ENCODE assay signal across 12 cellular contexts in genomic region chr6:112466378-112467151, GRCh38.
A peak's percentile ranks its signal among the peaks of the same experiment; 100 is the strongest.
DNase-seq lines count a peak whose midpoint lies in the region; ATAC-seq, FAIRE-seq and TF ChIP-seq lines count a peak whose summit lies in the region.
"Had no signal": no experiment of that assay in that cellular context is flagged by ENCODE, and none has a peak within 500 bp of the region (broad histone marks: within the 10 kb centered on the region; RNA-seq: fewer than 3 reads in every experiment).

No MANE protein-coding gene starts in this region.

- no peak for TF ChIP-seq CTCF in upper lobe of right lung (IDR thresholded peaks at IDR 0.05)

- H3K4me1 Mint-ChIP-seq in naive thymus-derived CD8-positive, alpha-beta T cell = no peaks in the 10 kb centered on the region
- H3K4me1 Mint-ChIP-seq: activated naive CD4-positive, alpha-beta T cell treated with anti-CD3 and anti-CD28 coated beads, Interleukin-2, amount 50 U/mL, for 24 hours had no signal

- H3K36me3 ChIP-seq in upper lobe of right lung = no peaks in the 10 kb centered on the region
- H3K36me3 ChIP-seq in small intestine (ENCODE audit: control insufficient read depth in 2 of 2, insufficient read depth in 2 of 2, low read length in 2 of 2) = no peaks in the 10 kb centered on the region
- H3K36me3 ChIP-seq: HAP-1, Peyer's patch had no signal

- ATAC-seq in HG03280 (IDR thresholded peaks at IDR 0.05; ENCODE audit: unreplicated experiment) = peak; percentile 79
- ATAC-seq in SK-N-SH treated with all-trans-retinoic acid at 6 μM for 48 hours = peak; percentile 92
- ATAC-seq in naive thymus-derived CD8-positive, alpha-beta T cell = no peak
- ATAC-seq in upper lobe of right lung = no peak

- H3K9me3 ChIP-seq in upper lobe of right lung (no peaks in the 10 kb centered on the region), small intestine (ENCODE audit: control insufficient read depth, low read depth) (no peaks in the 10 kb centered on the region)
- H3K9me3 ChIP-seq: HAP-1, Peyer's patch had no signal

- H3K27me3 Mint-ChIP-seq in naive thymus-derived CD8-positive, alpha-beta T cell = no peaks in the 10 kb centered on the region
- H3K27me3 Mint-ChIP-seq: activated naive CD4-positive, alpha-beta T cell treated with anti-CD3 and anti-CD28 coated beads, Interleukin-2, amount 50 U/mL, for 24 hours had no signal

- H3K4me3 ChIP-seq in upper lobe of right lung (no peak overlapping the region), small intestine (ENCODE audit: low read depth in 1 of 2, low read length in 2 of 2) (no peak overlapping the region)
- H3K4me3 ChIP-seq: HAP-1, Peyer's patch had no signal

- H3K27me3 ChIP-seq in upper lobe of right lung (no peaks in the 10 kb centered on the region), small intestine (ENCODE audit: control insufficient read depth in 2 of 2, insufficient read depth in 2 of 2, low read length in 2 of 2) (no peaks in the 10 kb centered on the region)
- H3K27me3 ChIP-seq: Peyer's patch had no signal

- DNase-seq in SKM-1 treated with dmso at 0.1 percent for 144 hours (lab: John Stamatoyannopoulos, UW; ENCODE audit: unreplicated experiment) (peak; percentile 29), SKM-1 (lab: John Stamatoyannopoulos, UW; ENCODE audit: unreplicated experiment) (no peak), urothelium cell line (ENCODE audit: low spot score) (peak; percentile 8), upper lobe of right lung (no peak), small intestine (no peak)
- no peak for DNase-seq in naive thymus-derived CD8-positive, alpha-beta T cell
- DNase-seq: Peyer's patch had no signal

- H3K36me3 Mint-ChIP-seq in naive thymus-derived CD8-positive, alpha-beta T cell = no peaks in the 10 kb centered on the region
- H3K36me3 Mint-ChIP-seq: activated naive CD4-positive, alpha-beta T cell treated with anti-CD3 and anti-CD28 coated beads, Interleukin-2, amount 50 U/mL, for 24 hours had no signal

- FAIRE-seq in urothelium cell line (lab: Jason Lieb, UNC) (no peak), small intestine (lab: Jason Lieb, UNC) (no peak)
- FAIRE-seq: A204.1 had no signal

- POLR2A ChIA-PET in naive thymus-derived CD8-positive, alpha-beta T cell (lab: Charles Lee) = no interaction called here

- intact Hi-C loops in upper lobe of right lung (cut with DNase I) = no loop called here

- 68 to 85% (median 79%) methylated on average over 1 of the region's 1 CpG for WGBS in small intestine, 3 donors

- H3K27ac ChIP-seq in upper lobe of right lung = no peak overlapping the region
- H3K27ac ChIP-seq in small intestine (ENCODE audit: low read depth in 1 of 2, low read length in 1 of 2) = no peak overlapping the region
- H3K27ac ChIP-seq: Peyer's patch had no signal

- H3K4me3 Mint-ChIP-seq in naive thymus-derived CD8-positive, alpha-beta T cell = no peak overlapping the region
- H3K4me3 Mint-ChIP-seq: activated naive CD4-positive, alpha-beta T cell treated with anti-CD3 and anti-CD28 coated beads, Interleukin-2, amount 50 U/mL, for 24 hours had no signal

- H3K27ac Mint-ChIP-seq in naive thymus-derived CD8-positive, alpha-beta T cell = no peak overlapping the region
- H3K27ac Mint-ChIP-seq: activated naive CD4-positive, alpha-beta T cell treated with anti-CD3 and anti-CD28 coated beads, Interleukin-2, amount 50 U/mL, for 24 hours had no signal

- H3K4me1 ChIP-seq in upper lobe of right lung (no peaks in the 10 kb centered on the region), small intestine (ENCODE audit: control insufficient read depth in 2 of 2, insufficient read depth in 1 of 2, low read depth in 1 of 2, low read length in 1 of 2) (no peaks in the 10 kb centered on the region)
- H3K4me1 ChIP-seq: Peyer's patch had no signal

- H3K9me3 Mint-ChIP-seq in naive thymus-derived CD8-positive, alpha-beta T cell = peaks cover 0 to 5% (median 0%) of the 10 kb centered on the region in 9 donors
- H3K9me3 Mint-ChIP-seq: activated naive CD4-positive, alpha-beta T cell treated with anti-CD3 and anti-CD28 coated beads, Interleukin-2, amount 50 U/mL, for 24 hours had no signal

TF ChIP-seq in SK-N-SH treated with all-trans-retinoic acid at 6 μM for 48 hours, 23 proteins besides CTCF, POLR2A, EP300 and RAD21:
- TF ChIP-seq SNAI2 (CRISPR knock-in tag; IDR thresholded peaks at IDR 0.05) (no peak), CSDC2 (CRISPR knock-in tag; IDR thresholded peaks at IDR 0.05) (no peak), PPARA (CRISPR knock-in tag; IDR thresholded peaks at IDR 0.05; ENCODE audit: borderline replicate concordance) (no peak), ZC3H10 (CRISPR knock-in tag; IDR thresholded peaks at IDR 0.05) (no peak), ISL1 (CRISPR knock-in tag; IDR thresholded peaks at IDR 0.05) (no peak; the same call in 1 of the 2 replicates), POU6F1 (CRISPR knock-in tag; IDR thresholded peaks at IDR 0.05; ENCODE audit: borderline replicate concordance, low read depth) (no peak), OSR1 (CRISPR knock-in tag; IDR thresholded peaks at IDR 0.05) (no peak), TCF4 (CRISPR knock-in tag; IDR thresholded peaks at IDR 0.05; ENCODE audit: borderline replicate concordance) (no peak), ZNF70 (CRISPR knock-in tag; IDR thresholded peaks at IDR 0.05) (no peak), GLIS3 (CRISPR knock-in tag; IDR thresholded peaks at IDR 0.05) (no peak)
- TF ChIP-seq, protein P1, sequence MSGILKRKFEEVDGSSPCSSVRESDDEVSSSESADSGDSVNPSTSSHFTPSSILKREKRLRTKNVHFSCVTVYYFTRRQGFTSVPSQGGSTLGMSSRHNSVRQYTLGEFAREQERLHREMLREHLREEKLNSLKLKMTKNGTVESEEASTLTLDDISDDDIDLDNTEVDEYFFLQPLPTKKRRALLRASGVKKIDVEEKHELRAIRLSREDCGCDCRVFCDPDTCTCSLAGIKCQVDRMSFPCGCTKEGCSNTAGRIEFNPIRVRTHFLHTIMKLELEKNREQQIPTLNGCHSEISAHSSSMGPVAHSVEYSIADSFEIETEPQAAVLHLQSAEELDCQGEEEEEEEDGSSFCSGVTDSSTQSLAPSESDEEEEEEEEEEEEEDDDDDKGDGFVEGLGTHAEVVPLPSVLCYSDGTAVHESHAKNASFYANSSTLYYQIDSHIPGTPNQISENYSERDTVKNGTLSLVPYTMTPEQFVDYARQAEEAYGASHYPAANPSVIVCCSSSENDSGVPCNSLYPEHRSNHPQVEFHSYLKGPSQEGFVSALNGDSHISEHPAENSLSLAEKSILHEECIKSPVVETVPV (CRISPR knock-in tag; IDR thresholded peaks at IDR 0.05) = no peak
TF ChIP-seq in SK-N-SH treated with all-trans-retinoic acid at 6 μM for 48 hours: peak in this region for 0.

Comparison
In these comparisons a context has a peak if more than half of its experiments do, and no peak if none do; other contexts are left out.
1. DNase-seq: peak in SKM-1 treated with dmso at 0.1 percent for 144 hours (single experiment) and urothelium cell line (single experiment); none in SKM-1 (single experiment), naive thymus-derived CD8-positive, alpha-beta T cell (0 of 10), upper lobe of right lung (single experiment) and small intestine (single experiment).
2. ATAC-seq: peak in HG03280 (single experiment) and SK-N-SH treated with all-trans-retinoic acid at 6 μM for 48 hours (single experiment); none in naive thymus-derived CD8-positive, alpha-beta T cell (0 of 2) and upper lobe of right lung (single experiment).